In the genomic region with DNA sequence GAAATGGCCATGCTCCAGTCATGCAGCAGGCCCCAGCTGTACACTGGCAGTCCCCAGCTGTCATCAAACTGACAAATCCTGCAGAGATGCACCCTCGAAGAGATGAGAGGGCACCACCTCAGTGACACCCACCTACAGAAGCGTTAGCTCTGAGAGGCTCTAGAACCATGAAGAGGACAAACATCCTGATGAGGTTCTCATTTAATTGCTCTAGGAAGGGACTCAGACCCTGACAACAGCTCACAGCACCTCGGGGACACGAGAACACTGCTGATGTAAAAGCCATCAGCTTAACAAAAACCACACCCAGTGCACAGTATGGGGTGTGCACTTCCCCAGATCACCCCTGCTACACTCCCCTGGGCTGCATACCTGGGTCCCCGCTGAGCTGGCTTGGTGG, we compare ENCODE assay signal across 21 cellular contexts. TPM values are rescaled to one million over a fixed set of nuclear protein-coding genes. Genes with fewer than 3 reads are reported as not detected.
DNase-seq lines count a peak whose midpoint lies in the region; ATAC-seq, FAIRE-seq and TF ChIP-seq lines count a peak whose summit lies in the region.
"Had no signal": no experiment of that assay in that cellular context is flagged by ENCODE, and none has a peak within 500 bp of the region (broad histone marks: within the 10 kb centered on the region; RNA-seq: fewer than 3 reads in every experiment).

No MANE protein-coding gene starts in this region.

- in situ Hi-C loops in transverse colon (cut with MboI; ENCODE audit: low pct_ligation_motif_present in 1 of 4, low pct_unique_long_range_greater_than_20kb in 1 of 4, low sequenced_read_pairs in 3 of 4): no loop called here

- no peak overlapping the region for H3K27ac ChIP-seq in DND-41 (ENCODE audit: low read length)
- H3K27ac ChIP-seq in thymus (ENCODE audit: low read depth): peak overlapping the region; percentile 83
- H3K27ac ChIP-seq in transverse colon: no peak overlapping the region
- H3K27ac ChIP-seq in small intestine (ENCODE audit: low read depth in 1 of 2, low read length in 1 of 2): no peak overlapping the region

- ATAC-seq in DND-41 (ENCODE audit: insufficient read depth, low read depth) (no peak), HG03159 (IDR thresholded peaks at IDR 0.05; ENCODE audit: unreplicated experiment) (no peak)
- ATAC-seq in naive thymus-derived CD8-positive, alpha-beta T cell: peak in 1 of 2 donors; percentile 24
- ATAC-seq: K562 had no signal

- peaks cover 27% of the 10 kb centered on the region for H4K20me1 ChIP-seq in DND-41 (ENCODE audit: insufficient read depth, low read length)

- peak overlapping the region; percentile 14 for H3K4me3 Mint-ChIP-seq in activated naive CD8-positive, alpha-beta T cell treated with anti-CD3 and anti-CD28 coated beads for 36 hours
- peak overlapping the region in 8 of 10 donors; percentile 12 to 74 (median 62) for H3K4me3 Mint-ChIP-seq in naive thymus-derived CD8-positive, alpha-beta T cell

- H2AFZ ChIP-seq in DND-41 (ENCODE audit: low read depth, low read length): no peak overlapping the region

- no peak for FAIRE-seq in small intestine (lab: Jason Lieb, UNC)
- FAIRE-seq: A204.1, HTR-8/SVneo, K562 had no signal

- no peak for TF ChIP-seq EP300 in transverse colon (IDR thresholded peaks at IDR 0.05; ENCODE audit: low read depth)

- H3K4me1 ChIP-seq in DND-41 (ENCODE audit: insufficient read depth, low read length): peaks cover 41% of the 10 kb centered on the region
- peaks cover 67% of the 10 kb centered on the region for H3K4me1 ChIP-seq in thymus (ENCODE audit: control insufficient read depth, insufficient read depth, low read length)
- H3K4me1 ChIP-seq in transverse colon: peaks cover 8 to 25% (median 19%) of the 10 kb centered on the region in 4 donors
- H3K4me1 ChIP-seq in small intestine (ENCODE audit: control insufficient read depth in 2 of 2, insufficient read depth in 1 of 2, low read depth in 1 of 2, low read length in 1 of 2): peaks cover 2 to 4% of the 10 kb centered on the region in 2 donors

- peaks cover 41% of the 10 kb centered on the region for H3K79me2 ChIP-seq in DND-41 (ENCODE audit: insufficient read depth, low read length)

- 0 out of 4 replicates have a peak overlapping the region, but pooled peaks of 1 of the 2 experiments have one; percentile 10 for H3K4me3 ChIP-seq in DND-41 (ENCODE audit: low read depth in 1 of 2, low read length in 2 of 2)
- peak overlapping the region; percentile 6 for H3K4me3 ChIP-seq in thymus (ENCODE audit: low read length)
- H3K4me3 ChIP-seq in transverse colon: no peak overlapping the region
- no peak overlapping the region for H3K4me3 ChIP-seq in small intestine (ENCODE audit: low read depth in 1 of 2, low read length in 2 of 2)
- H3K4me3 ChIP-seq: K562 had no signal

- H3K27ac Mint-ChIP-seq in activated naive CD8-positive, alpha-beta T cell treated with anti-CD3 and anti-CD28 coated beads for 36 hours: peak overlapping the region; percentile 34
- H3K27ac Mint-ChIP-seq in naive thymus-derived CD8-positive, alpha-beta T cell: peak overlapping the region; percentile 30 to 99 (median 95)
- H3K27ac Mint-ChIP-seq: CD4-positive, CD25-positive, alpha-beta regulatory T cell; H9 had no signal

- H3K36me3 Mint-ChIP-seq in activated naive CD8-positive, alpha-beta T cell treated with anti-CD3 and anti-CD28 coated beads for 36 hours: peaks cover 66% of the 10 kb centered on the region
- peaks cover 0 to 20% (median 2%) of the 10 kb centered on the region in 3 donors for H3K36me3 Mint-ChIP-seq in naive thymus-derived CD8-positive, alpha-beta T cell

- H3K27me3 ChIP-seq in DND-41 (ENCODE audit: insufficient read depth, low read length, poor library complexity) (no peaks in the 10 kb centered on the region), thymus (ENCODE audit: control insufficient read depth, insufficient read depth) (no peaks in the 10 kb centered on the region), transverse colon (no peaks in the 10 kb centered on the region), small intestine (ENCODE audit: control insufficient read depth in 2 of 2, insufficient read depth in 2 of 2, low read length in 2 of 2) (no peaks in the 10 kb centered on the region)
- H3K27me3 ChIP-seq: BE2C had no signal

- TF ChIP-seq POLR2A in transverse colon (IDR thresholded peaks at IDR 0.05): no peak

- POLR2A ChIA-PET in naive thymus-derived CD8-positive, alpha-beta T cell (lab: Charles Lee): interaction anchor here (0.8 to 1.2 kb wide), 5 partner anchors 8 to 399 kb away, joined by 3 to 4 read pairs (median 4); no protein-coding TSS in a partner anchor

- H3K27me3 Mint-ChIP-seq in activated naive CD8-positive, alpha-beta T cell treated with anti-CD3 and anti-CD28 coated beads for 36 hours: no peaks in the 10 kb centered on the region
- H3K27me3 Mint-ChIP-seq in naive thymus-derived CD8-positive, alpha-beta T cell: no peaks in the 10 kb centered on the region
- H3K27me3 Mint-ChIP-seq: CD4-positive, CD25-positive, alpha-beta regulatory T cell had no signal

- DNase-seq in DND-41 (no peak), hepatic stellate cell (ENCODE audit: low spot score) (no peak), transverse colon (no peak), small intestine (no peak)
- DNase-seq in activated naive CD8-positive, alpha-beta T cell treated with anti-CD3 and anti-CD28 coated beads for 36 hours: no peak
- peak in 2 of 10 donors; percentile 34 to 55 for DNase-seq in naive thymus-derived CD8-positive, alpha-beta T cell
- DNase-seq: ACHN; BE2C; C1 segment of cervical spinal cord; CD4-positive, CD25-positive, alpha-beta regulatory T cell; DMS153; DMS79; GF-D8; GOT3; H9; IMR-90 had no signal

- intact Hi-C loops in transverse colon (cut with DNase I; ENCODE audit: low total_unique reads): no loop called here

- no peaks in the 10 kb centered on the region for H3K9me3 Mint-ChIP-seq in activated naive CD8-positive, alpha-beta T cell treated with anti-CD3 and anti-CD28 coated beads for 36 hours
- H3K9me3 Mint-ChIP-seq in naive thymus-derived CD8-positive, alpha-beta T cell: no peaks in the 10 kb centered on the region
- H3K9me3 Mint-ChIP-seq: CD4-positive, CD25-positive, alpha-beta regulatory T cell; H9 had no signal

- 35% methylated on average over 5 of the region's 5 CpGs for WGBS in thymus
- 97% methylated on average over 5 of the region's 5 CpGs; no CpG with 5 or more reads in 1 of the 2 donors for WGBS in transverse colon (ENCODE audit: low coverage in 1 of 2), 2 donors
- WGBS in small intestine, 3 donors: 85 to 90% (median 88%) methylated on average over 5 of the region's 5 CpGs

- no peak overlapping the region for H3K9ac ChIP-seq in DND-41 (ENCODE audit: low read depth, low read length)

- 0 out of 2 replicates have a peak overlapping the region, but pooled peaks have one; percentile 14 for H3K4me2 ChIP-seq in DND-41 (ENCODE audit: insufficient read depth, low read length)

- H3K36me3 ChIP-seq in DND-41 (ENCODE audit: insufficient read depth, low read length) (peaks cover 67% of the 10 kb centered on the region), thymus (ENCODE audit: control insufficient read depth, insufficient read depth) (peaks cover 19% of the 10 kb centered on the region), transverse colon (peaks cover 0 to under 1% (median 0%) of the 10 kb centered on the region in 4 donors), small intestine (ENCODE audit: control insufficient read depth in 2 of 2, insufficient read depth in 2 of 2, low read length in 2 of 2) (peaks cover 0 to 6% of the 10 kb centered on the region in 2 donors)

- H3K4me1 Mint-ChIP-seq in activated naive CD8-positive, alpha-beta T cell treated with anti-CD3 and anti-CD28 coated beads for 36 hours: peaks cover 72% of the 10 kb centered on the region
- H3K4me1 Mint-ChIP-seq in naive thymus-derived CD8-positive, alpha-beta T cell: peaks cover 40 to 75% (median 45%) of the 10 kb centered on the region in 4 donors

- TF ChIP-seq CTCF in DND-41 (IDR thresholded peaks at IDR 0.05; ENCODE audit: borderline replicate concordance, extremely low read depth, low read length, poor library complexity, severe bottlenecking) (no peak), transverse colon (IDR thresholded peaks at IDR 0.05) (no peak)

- no peaks in the 10 kb centered on the region for H3K9me3 ChIP-seq in DND-41 (ENCODE audit: insufficient read depth, low read length, severe bottlenecking)
- H3K9me3 ChIP-seq in thymus (ENCODE audit: control insufficient read depth): no peaks in the 10 kb centered on the region
- H3K9me3 ChIP-seq in transverse colon: no peaks in the 10 kb centered on the region
- no peaks in the 10 kb centered on the region for H3K9me3 ChIP-seq in small intestine (ENCODE audit: control insufficient read depth, low read depth)
- H3K9me3 ChIP-seq: BE2C had no signal

RNA-seq across cellular contexts. Expression of gene ZNF496, which starts 3.4 kb away (rescaled TPM):
- total RNA-seq in activated naive CD8-positive, alpha-beta T cell treated with anti-CD3 and anti-CD28 coated beads for 36 hours: 10 to 100 TPM; 27.2 to 30.9 TPM
- total RNA-seq in naive thymus-derived CD8-positive, alpha-beta T cell: 10 to 100 TPM; 73.9 to 77.8 TPM
- polyA plus RNA-seq in naive thymus-derived CD8-positive, alpha-beta T cell: 10 to 100 TPM; 17.3 to 36.3 (median 20.4) TPM
- 40.0 TPM for polyA plus RNA-seq in thymus
- 10 to 100 TPM; 12.4 to 35.8 (median 28.7) TPM for total RNA-seq in transverse colon
- polyA plus RNA-seq in small intestine: 1 to 10 TPM; 1.6 to 6.8 (median 3.5) TPM
